ENCODE assay signal across 10 cellular contexts in the genomic region with DNA sequence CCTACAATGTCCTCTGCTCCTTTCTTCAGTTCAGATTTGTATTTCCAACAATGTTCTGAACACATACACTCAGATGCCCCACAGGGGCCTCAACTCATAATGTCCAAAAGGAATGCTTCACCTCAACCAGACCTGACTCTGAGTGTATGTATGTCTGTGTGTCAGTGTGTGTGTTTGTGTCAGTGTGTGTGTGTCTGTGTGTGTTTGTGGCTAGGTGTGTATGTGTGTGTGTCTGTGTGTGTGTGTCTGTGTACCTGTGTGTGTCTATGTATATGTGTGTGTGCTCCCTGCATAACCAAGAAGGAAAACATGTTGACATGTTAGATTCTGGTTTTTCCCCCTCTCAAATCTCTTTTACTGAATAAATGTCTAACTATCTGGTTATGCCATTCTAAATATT.
"Had no signal": no experiment of that assay in that cellular context is flagged by ENCODE, and none has a peak within 500 bp of the region (broad histone marks: within the 10 kb centered on the region; RNA-seq: fewer than 3 reads in every experiment).

No MANE protein-coding gene starts in this region.

- H2AFZ ChIP-seq: GM23248 had no signal

- FAIRE-seq: H54 had no signal

- DNase-seq: GM23248, GOT3, H9, HCEC 1CT, HFFc6, Karpas-422, KBM-7 had no signal

- H3K27ac ChIP-seq: GM23248, HL-60, KMS-11 had no signal

- H3K4me3 ChIP-seq: GM23248 had no signal

- H3K4me2 ChIP-seq: KMS-11 had no signal

- H3K9ac ChIP-seq: GM23248, KMS-11 had no signal
